In the genomic region with DNA sequence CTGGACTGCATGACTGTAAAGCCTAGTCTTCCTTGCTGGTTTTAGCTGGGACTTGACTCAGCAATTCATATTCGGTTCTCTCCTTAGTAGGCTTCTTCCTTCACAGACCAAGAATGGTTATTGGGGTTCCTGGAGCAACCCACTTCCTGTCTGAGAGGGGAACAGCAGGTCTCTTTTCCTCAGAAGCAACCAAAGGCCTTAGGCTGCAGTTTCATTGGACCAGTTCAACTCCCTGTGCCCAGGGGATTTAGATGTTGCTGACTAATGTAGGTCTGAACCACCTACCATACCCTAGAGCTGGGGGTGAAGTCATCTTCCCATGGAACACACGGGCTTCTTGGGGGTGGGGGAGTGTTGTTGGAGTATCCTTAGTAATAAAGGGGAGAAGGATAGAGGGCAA, we compare ENCODE assay signal across 20 cellular contexts.
DNase-seq lines count a peak whose midpoint lies in the region; ATAC-seq, FAIRE-seq and TF ChIP-seq lines count a peak whose summit lies in the region.
"Had no signal": no experiment of that assay in that cellular context is flagged by ENCODE, and none has a peak within 500 bp of the region (broad histone marks: within the 10 kb centered on the region; RNA-seq: fewer than 3 reads in every experiment).

No MANE protein-coding gene starts in this region.

- no peaks in the 10 kb centered on the region for H3K27me3 ChIP-seq in neural progenitor cell
- H3K27me3 ChIP-seq: heart right ventricle, testis had no signal

- peaks cover 2% of the 10 kb centered on the region for H3K36me3 Mint-ChIP-seq in neural progenitor cell
- H3K36me3 Mint-ChIP-seq: activated naive CD4-positive, alpha-beta T cell treated with anti-CD3 and anti-CD28 coated beads, Interleukin-2, amount 10 ng/mL, durations not matched to agents 7 days and 5 days had no signal

- no peaks in the 10 kb centered on the region for H3K4me1 Mint-ChIP-seq in neural progenitor cell

- H3K4me3 Mint-ChIP-seq in neural progenitor cell, result no peak overlapping the region
- H3K4me3 Mint-ChIP-seq: activated naive CD4-positive, alpha-beta T cell treated with anti-CD3 and anti-CD28 coated beads, Interleukin-2, amount 10 ng/mL, durations not matched to agents 7 days and 5 days; H9 had no signal

- H3K4me1 ChIP-seq in neural progenitor cell, result no peaks in the 10 kb centered on the region
- H3K4me1 ChIP-seq: testis had no signal

- no peak overlapping the region for H3K4me3 ChIP-seq in fibroblast of mammary gland (ENCODE audit: control insufficient read depth, low read depth, low read length)
- H3K4me3 ChIP-seq in neural progenitor cell, result no peak overlapping the region
- H3K4me3 ChIP-seq: heart right ventricle, lower lobe of right lung, testis had no signal

- H2AFZ ChIP-seq in neural progenitor cell (replicated peaks), result no peak overlapping the region

- no peak for ATAC-seq in activated CD4-positive, CD25-positive, alpha-beta regulatory T cell treated with anti-CD3 and anti-CD28 coated beads, Interleukin-2, amount 50 U/mL, for 24 hours
- ATAC-seq: heart right ventricle, lower lobe of right lung had no signal

- no peaks in the 10 kb centered on the region for H3K9me3 Mint-ChIP-seq in neural progenitor cell
- H3K9me3 Mint-ChIP-seq: activated naive CD4-positive, alpha-beta T cell treated with anti-CD3 and anti-CD28 coated beads, Interleukin-2, amount 10 ng/mL, durations not matched to agents 7 days and 5 days; H9 had no signal

- no peaks in the 10 kb centered on the region for H3F3A ChIP-seq in neural progenitor cell (ENCODE audit: low read depth)

- TF ChIP-seq CTCF in fibroblast of mammary gland (conservative IDR thresholded peaks at IDR 0.05; ENCODE audit: control insufficient read depth, insufficient read depth, low read depth, low read length) (no peak), neural progenitor cell (IDR thresholded peaks at IDR 0.05) (no peak)

- H3K36me3 ChIP-seq in neural progenitor cell, result no peaks in the 10 kb centered on the region
- H3K36me3 ChIP-seq: lower lobe of right lung had no signal

- no peaks in the 10 kb centered on the region for H4K20me1 ChIP-seq in neural progenitor cell (ENCODE audit: low read depth)

- FAIRE-seq in GM12892 (lab: Jason Lieb, UNC), result no peak
- FAIRE-seq: GM19239, TTC549 had no signal

- no peak overlapping the region for H3K27ac ChIP-seq in neural progenitor cell
- H3K27ac ChIP-seq: heart right ventricle, lower lobe of right lung, testis had no signal

- DNase-seq in AML-193 (lab: John Stamatoyannopoulos, UW) (peak; percentile 43 to 44), GDM1 (lab: John Stamatoyannopoulos, UW) (peak; percentile 38), RPMI7951 (ENCODE audit: low read depth) (peak; percentile 4), fibroblast of mammary gland (ENCODE audit: low read depth) (peak; percentile 82), neural progenitor cell (ENCODE audit: low spot score) (no peak), GM12892 (ENCODE audit: insufficient read length) (no peak)
- DNase-seq: activated CD4-positive, alpha-beta T cell treated with anti-CD3 and anti-CD28 coated beads, Interleukin-2, amount 50 U/mL, for 1 hour; activated naive CD4-positive, alpha-beta T cell treated with anti-CD3 and anti-CD28 coated beads, Interleukin-2, amount 10 ng/mL, durations not matched to agents 7 days and 5 days; activated T-cell treated with anti-CD3 and anti-CD28 coated beads for 4 hours; H9; heart right ventricle; IMR-90; lower lobe of right lung; NCI-H2029; NCI-H446; occipital lobe; testis had no signal

- H3K27me3 Mint-ChIP-seq in neural progenitor cell (ENCODE audit: insufficient read depth, low read depth), result no peaks in the 10 kb centered on the region
- H3K27me3 Mint-ChIP-seq: activated naive CD4-positive, alpha-beta T cell treated with anti-CD3 and anti-CD28 coated beads, Interleukin-2, amount 10 ng/mL, durations not matched to agents 7 days and 5 days had no signal

- no peak for TF ChIP-seq POLR2A in GM12892 (IDR thresholded peaks at IDR 0.05; ENCODE audit: low read depth, low read length)

- H3K9ac ChIP-seq in neural progenitor cell, result no peak overlapping the region

- no peaks in the 10 kb centered on the region for H3K9me3 ChIP-seq in neural progenitor cell (ENCODE audit: low read depth)
- H3K9me3 ChIP-seq: heart right ventricle, lower lobe of right lung, testis had no signal

- no peak overlapping the region for H3K27ac Mint-ChIP-seq in neural progenitor cell
- H3K27ac Mint-ChIP-seq: activated naive CD4-positive, alpha-beta T cell treated with anti-CD3 and anti-CD28 coated beads, Interleukin-2, amount 10 ng/mL, durations not matched to agents 7 days and 5 days had no signal

- no peaks in the 10 kb centered on the region for H3K79me2 ChIP-seq in neural progenitor cell (ENCODE audit: low read depth)

- H3K4me2 ChIP-seq in neural progenitor cell, result no peak overlapping the region

Comparison
In these comparisons a context has a peak if more than half of its experiments do, and no peak if none do; other contexts are left out.
1. DNase-seq: peak in AML-193 (2 of 2), GDM1 (single experiment), RPMI7951 (single experiment) and fibroblast of mammary gland (single experiment); none in neural progenitor cell (single experiment) and GM12892 (single experiment).